ENCODE assay signal across 20 cellular contexts in the genomic region with DNA sequence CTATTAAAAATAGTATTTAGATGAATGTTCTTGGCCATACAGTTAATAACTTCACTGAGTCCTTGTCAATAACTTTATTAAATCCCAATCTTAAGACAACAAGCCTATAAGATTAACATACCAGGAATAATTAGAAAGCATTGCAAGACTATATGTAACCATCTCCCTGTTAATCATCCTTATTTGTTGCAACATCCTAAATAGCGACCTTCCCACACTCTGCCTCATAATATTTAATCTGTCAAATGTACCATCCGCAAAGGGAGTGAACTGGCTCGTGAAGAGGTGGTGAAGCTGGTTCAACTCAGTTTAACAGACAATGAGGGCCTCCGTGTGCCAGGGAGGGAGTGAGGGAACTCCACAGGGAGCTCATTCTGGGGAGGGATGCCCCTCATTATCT. TPM values are rescaled to one million over a fixed set of nuclear protein-coding genes. Genes with fewer than 3 reads are reported as not detected.
"Had no signal": no experiment of that assay in that cellular context is flagged by ENCODE, and none has a peak within 500 bp of the region (broad histone marks: within the 10 kb centered on the region; RNA-seq: fewer than 3 reads in every experiment).

No MANE protein-coding gene starts in this region.

- DNase-seq: central memory CD4-positive, alpha-beta T cell; effector CD4-positive, alpha-beta T cell; foreskin melanocyte; head of caudate nucleus; natural killer cell; nucleus accumbens; ovary; right lobe of liver; stimulated activated naive CD8-positive, alpha-beta T cell treated with anti-CD3 and anti-CD28 coated beads, Interleukin-15, Interleukin-2, amounts not matched to agents 100 U/mL and 50 U/mL, for 24 hours; thyroid gland; upper lobe of left lung; uterus had no signal

- H3K4me1 ChIP-seq: right lobe of liver, suprapubic skin, thyroid gland, upper lobe of left lung, uterus had no signal

- H3K27ac ChIP-seq: coronary artery, hepatocyte, ovary, right lobe of liver, suprapubic skin, thyroid gland, upper lobe of left lung, uterus had no signal

- H3K79me2 ChIP-seq: hepatocyte had no signal

- H3K4me1 Mint-ChIP-seq: natural killer cell, neural crest cell had no signal

- H3K27ac Mint-ChIP-seq: mesothelial cell of epicardium, natural killer cell, progenitor cell of endocrine pancreas had no signal

- H3K9me3 Mint-ChIP-seq: mesothelial cell of epicardium, neural crest cell had no signal

- ATAC-seq: esophagus mucosa; natural killer cell; right lobe of liver; stimulated activated naive CD8-positive, alpha-beta T cell treated with anti-CD3 and anti-CD28 coated beads, Interleukin-15, Interleukin-2, amounts not matched to agents 100 U/mL and 50 U/mL, for 24 hours had no signal

- H3K4me3 Mint-ChIP-seq: mesothelial cell of epicardium, natural killer cell, neural crest cell had no signal

- H3K27me3 Mint-ChIP-seq: progenitor cell of endocrine pancreas had no signal

- H3K4me2 ChIP-seq: hepatocyte had no signal

- H3K36me3 Mint-ChIP-seq: mesothelial cell of epicardium, natural killer cell had no signal

- H3K4me3 ChIP-seq: coronary artery, hepatocyte, ovary, right lobe of liver, suprapubic skin, thyroid gland, upper lobe of left lung, uterus had no signal

- H3K36me3 ChIP-seq: ovary, right lobe of liver, suprapubic skin, thyroid gland, uterus had no signal

- H3K27me3 ChIP-seq: hepatocyte, ovary, right lobe of liver, suprapubic skin, thyroid gland, upper lobe of left lung, uterus had no signal

- H3K9me3 ChIP-seq: ovary, right lobe of liver, suprapubic skin, thyroid gland, upper lobe of left lung, uterus had no signal

- H2AFZ ChIP-seq: hepatocyte had no signal

RNA-seq across cellular contexts. Expression of gene KL, which starts 33.9 kb away (rescaled TPM):
- total RNA-seq: myocyte, natural killer cell had no signal
